ENCODE assay signal across 3 cellular contexts in genomic region chr7:304574-305409, GRCh38.
TF ChIP-seq lines count a peak whose summit lies in the region.

No MANE protein-coding gene starts in this region.

TF ChIP-seq in SK-N-SH, 30 proteins besides CTCF, POLR2A, EP300 and RAD21 (continues in another document):
- no peak for TF ChIP-seq TEAD4 (IDR thresholded peaks at IDR 0.05; ENCODE audit: borderline replicate concordance, insufficient read depth)
- no peak for TF ChIP-seq FOXM1 (IDR thresholded peaks at IDR 0.05; ENCODE audit: low read depth)
- TF ChIP-seq ZBTB33 (IDR thresholded peaks at IDR 0.05; ENCODE audit: borderline replicate concordance, low read depth): no peak
- TF ChIP-seq GABPA (IDR thresholded peaks at IDR 0.05; ENCODE audit: low read depth): no peak
- TF ChIP-seq PBX3 (IDR thresholded peaks at IDR 0.05): no peak
- no peak for TF ChIP-seq POLR2AphosphoS5 (IDR thresholded peaks at IDR 0.05; ENCODE audit: low read depth, low read length)
- TF ChIP-seq SIN3A (IDR thresholded peaks at IDR 0.05; ENCODE audit: borderline replicate concordance, low read depth, low read length): no peak
- TF ChIP-seq RXRA (IDR thresholded peaks at IDR 0.05; ENCODE audit: borderline replicate concordance, low read depth): no peak
- TF ChIP-seq EZH2phosphoT487 (IDR thresholded peaks at IDR 0.05; ENCODE audit: borderline replicate concordance, low read depth): no peak
- no peak for TF ChIP-seq USF2 (IDR thresholded peaks at IDR 0.05; ENCODE audit: borderline replicate concordance, low read depth, low read length)

TF ChIP-seq in SK-N-SH treated with all-trans-retinoic acid at 6 μM for 48 hours, 23 proteins besides CTCF, POLR2A, EP300 and RAD21:
- TF ChIP-seq CSDC2 (CRISPR knock-in tag; IDR thresholded peaks at IDR 0.05) (no peak), ISL1 (CRISPR knock-in tag; IDR thresholded peaks at IDR 0.05) (no peak), CREB5 (CRISPR knock-in tag; IDR thresholded peaks at IDR 0.05; ENCODE audit: low read depth) (no peak), ZNF8 (CRISPR knock-in tag; IDR thresholded peaks at IDR 0.05) (no peak), ZFP30 (CRISPR knock-in tag; IDR thresholded peaks at IDR 0.05) (no peak), POU6F1 (CRISPR knock-in tag; IDR thresholded peaks at IDR 0.05; ENCODE audit: borderline replicate concordance, low read depth) (no peak), ZNF565 (CRISPR knock-in tag; conservative IDR thresholded peaks at IDR 0.05; ENCODE audit: low read depth) (no peak), BACH2 (CRISPR knock-in tag; IDR thresholded peaks at IDR 0.05; ENCODE audit: borderline replicate concordance) (no peak), PPARA (CRISPR knock-in tag; IDR thresholded peaks at IDR 0.05; ENCODE audit: borderline replicate concordance) (no peak), TCF4 (CRISPR knock-in tag; IDR thresholded peaks at IDR 0.05; ENCODE audit: borderline replicate concordance) (no peak)

TF ChIP-seq in K562, 482 proteins besides CTCF, POLR2A, EP300 and RAD21:
- no peak for TF ChIP-seq ZSCAN32 (CRISPR knock-in tag; IDR thresholded peaks at IDR 0.05)
- peak; percentile 100 for TF ChIP-seq ZBTB43 (CRISPR knock-in tag; IDR thresholded peaks at IDR 0.05)
- no peak for TF ChIP-seq GTF2B (IDR thresholded peaks at IDR 0.05; ENCODE audit: extremely low read depth, insufficient read length)
- no peak for TF ChIP-seq THRA (IDR thresholded peaks at IDR 0.05)
- TF ChIP-seq MAX (CRISPR knock-in tag; IDR thresholded peaks at IDR 0.05): peak; percentile 53; the same call in 1 of the 2 replicates
- TF ChIP-seq MYNN (IDR thresholded peaks at IDR 0.05): peak; percentile 62; the same call in 1 of the 2 replicates
- no peak for TF ChIP-seq MYNN (CRISPR knock-in tag; IDR thresholded peaks at IDR 0.05)
- 0 out of 2 replicates have a peak, but pooled peaks have one; percentile 22 for TF ChIP-seq ATF2 (CRISPR knock-in tag; IDR thresholded peaks at IDR 0.05)
TF ChIP-seq in K562: peak in this region for 4.
